ENCODE assay signal across 1 cellular context in the genomic region with DNA sequence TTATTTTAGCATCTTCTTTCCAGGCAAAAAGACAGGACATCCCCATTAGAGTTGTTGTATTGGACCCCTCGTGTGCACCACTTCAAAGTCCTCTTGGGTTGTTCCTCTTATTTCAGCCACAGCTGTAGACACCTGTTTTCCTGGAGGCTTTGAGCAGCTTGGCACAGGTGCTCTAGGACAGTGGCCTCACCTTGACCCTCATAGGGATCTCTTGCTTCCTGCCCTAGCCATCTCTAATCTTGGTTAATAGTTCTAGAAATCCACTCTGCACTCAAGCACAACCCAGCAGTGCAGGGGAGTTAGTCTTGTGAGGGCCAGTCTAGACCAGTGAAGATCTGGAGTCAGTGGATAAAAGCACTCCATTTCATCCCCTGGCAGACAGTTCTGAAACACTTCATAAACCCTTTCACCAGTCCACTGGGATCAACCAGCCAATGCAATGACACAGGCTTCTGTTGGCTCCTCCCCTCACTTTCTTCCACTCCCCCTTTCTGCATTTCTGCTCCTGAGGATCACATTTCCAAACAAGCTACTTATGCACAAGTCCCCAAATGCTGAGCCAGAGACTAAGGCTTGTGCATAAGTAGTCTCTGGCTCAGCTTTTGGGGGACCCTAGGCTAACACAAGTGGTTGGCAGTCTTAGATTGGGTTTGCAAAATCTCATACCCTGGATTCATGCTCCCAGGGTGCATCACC.
TF ChIP-seq lines count a peak whose summit lies in the region.

No MANE protein-coding gene starts in this region.

TF ChIP-seq in GM23338, 12 proteins besides CTCF, POLR2A, EP300 and RAD21 (continued from another document):
- TF ChIP-seq, protein P1, sequence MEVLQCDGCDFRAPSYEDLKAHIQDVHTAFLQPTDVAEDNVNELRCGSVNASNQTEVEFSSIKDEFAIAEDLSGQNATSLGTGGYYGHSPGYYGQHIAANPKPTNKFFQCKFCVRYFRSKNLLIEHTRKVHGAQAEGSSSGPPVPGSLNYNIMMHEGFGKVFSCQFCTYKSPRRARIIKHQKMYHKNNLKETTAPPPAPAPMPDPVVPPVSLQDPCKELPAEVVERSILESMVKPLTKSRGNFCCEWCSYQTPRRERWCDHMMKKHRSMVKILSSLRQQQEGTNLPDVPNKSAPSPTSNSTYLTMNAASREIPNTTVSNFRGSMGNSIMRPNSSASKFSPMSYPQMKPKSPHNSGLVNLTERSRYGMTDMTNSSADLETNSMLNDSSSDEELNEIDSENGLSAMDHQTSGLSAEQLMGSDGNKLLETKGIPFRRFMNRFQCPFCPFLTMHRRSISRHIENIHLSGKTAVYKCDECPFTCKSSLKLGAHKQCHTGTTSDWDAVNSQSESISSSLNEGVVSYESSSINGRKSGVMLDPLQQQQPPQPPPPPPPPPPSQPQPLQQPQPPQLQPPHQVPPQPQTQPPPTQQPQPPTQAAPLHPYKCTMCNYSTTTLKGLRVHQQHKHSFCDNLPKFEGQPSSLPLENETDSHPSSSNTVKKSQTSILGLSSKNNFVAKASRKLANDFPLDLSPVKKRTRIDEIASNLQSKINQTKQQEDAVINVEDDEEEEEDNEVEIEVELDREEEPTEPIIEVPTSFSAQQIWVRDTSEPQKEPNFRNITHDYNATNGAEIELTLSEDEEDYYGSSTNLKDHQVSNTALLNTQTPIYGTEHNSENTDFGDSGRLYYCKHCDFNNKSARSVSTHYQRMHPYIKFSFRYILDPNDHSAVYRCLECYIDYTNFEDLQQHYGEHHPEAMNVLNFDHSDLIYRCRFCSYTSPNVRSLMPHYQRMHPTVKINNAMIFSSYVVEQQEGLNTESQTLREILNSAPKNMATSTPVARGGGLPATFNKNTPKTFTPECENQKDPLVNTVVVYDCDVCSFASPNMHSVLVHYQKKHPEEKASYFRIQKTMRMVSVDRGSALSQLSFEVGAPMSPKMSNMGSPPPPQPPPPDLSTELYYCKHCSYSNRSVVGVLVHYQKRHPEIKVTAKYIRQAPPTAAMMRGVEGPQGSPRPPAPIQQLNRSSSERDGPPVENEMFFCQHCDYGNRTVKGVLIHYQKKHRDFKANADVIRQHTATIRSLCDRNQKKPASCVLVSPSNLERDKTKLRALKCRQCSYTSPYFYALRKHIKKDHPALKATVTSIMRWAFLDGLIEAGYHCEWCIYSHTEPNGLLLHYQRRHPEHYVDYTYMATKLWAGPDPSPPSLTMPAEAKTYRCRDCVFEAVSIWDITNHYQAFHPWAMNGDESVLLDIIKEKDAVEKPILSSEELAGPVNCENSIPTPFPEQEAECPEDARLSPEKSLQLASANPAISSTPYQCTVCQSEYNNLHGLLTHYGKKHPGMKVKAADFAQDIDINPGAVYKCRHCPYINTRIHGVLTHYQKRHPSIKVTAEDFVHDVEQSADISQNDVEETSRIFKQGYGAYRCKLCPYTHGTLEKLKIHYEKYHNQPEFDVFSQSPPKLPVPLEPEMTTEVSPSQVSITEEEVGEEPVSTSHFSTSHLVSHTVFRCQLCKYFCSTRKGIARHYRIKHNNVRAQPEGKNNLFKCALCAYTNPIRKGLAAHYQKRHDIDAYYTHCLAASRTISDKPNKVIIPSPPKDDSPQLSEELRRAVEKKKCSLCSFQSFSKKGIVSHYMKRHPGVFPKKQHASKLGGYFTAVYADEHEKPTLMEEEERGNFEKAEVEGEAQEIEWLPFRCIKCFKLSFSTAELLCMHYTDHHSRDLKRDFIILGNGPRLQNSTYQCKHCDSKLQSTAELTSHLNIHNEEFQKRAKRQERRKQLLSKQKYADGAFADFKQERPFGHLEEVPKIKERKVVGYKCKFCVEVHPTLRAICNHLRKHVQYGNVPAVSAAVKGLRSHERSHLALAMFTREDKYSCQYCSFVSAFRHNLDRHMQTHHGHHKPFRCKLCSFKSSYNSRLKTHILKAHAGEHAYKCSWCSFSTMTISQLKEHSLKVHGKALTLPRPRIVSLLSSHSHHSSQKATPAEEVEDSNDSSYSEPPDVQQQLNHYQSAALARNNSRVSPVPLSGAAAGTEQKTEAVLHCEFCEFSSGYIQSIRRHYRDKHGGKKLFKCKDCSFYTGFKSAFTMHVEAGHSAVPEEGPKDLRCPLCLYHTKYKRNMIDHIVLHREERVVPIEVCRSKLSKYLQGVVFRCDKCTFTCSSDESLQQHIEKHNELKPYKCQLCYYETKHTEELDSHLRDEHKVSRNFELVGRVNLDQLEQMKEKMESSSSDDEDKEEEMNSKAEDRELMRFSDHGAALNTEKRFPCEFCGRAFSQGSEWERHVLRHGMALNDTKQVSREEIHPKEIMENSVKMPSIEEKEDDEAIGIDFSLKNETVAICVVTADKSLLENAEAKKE (CRISPR knock-in tag; IDR thresholded peaks at IDR 0.05) = no peak
- no peak for TF ChIP-seq POLR2AphosphoS5 (IDR thresholded peaks at IDR 0.05; ENCODE audit: low read depth)
- no peak for TF ChIP-seq EZH2phosphoT487 (IDR thresholded peaks at IDR 0.05; ENCODE audit: unreplicated experiment)
- TF ChIP-seq EZH2 (IDR thresholded peaks at IDR 0.05; ENCODE audit: low read depth, unreplicated experiment) = no peak
